In genomic region chr3:159675285-159675684, GRCh38 we compare ENCODE assay signal across 30 cellular contexts.
"Had no signal": no experiment of that assay in that cellular context is flagged by ENCODE, and none has a peak within 500 bp of the region (broad histone marks: within the 10 kb centered on the region; RNA-seq: fewer than 3 reads in every experiment).

No MANE protein-coding gene starts in this region.

- H3K9me3 ChIP-seq: adrenal gland, body of pancreas, esophagus squamous epithelium had no signal

- H3K36me3 Mint-ChIP-seq: activated CD4-positive, alpha-beta memory T cell treated with anti-CD3 and anti-CD28 coated beads for 36 hours; activated CD8-positive, alpha-beta memory T cell treated with anti-CD3 and anti-CD28 coated beads, Interleukin-2, amount 10 ng/mL, durations not matched to agents 7 days and 5 days; activated naive CD4-positive, alpha-beta T cell treated with anti-CD3 and anti-CD28 coated beads, Interleukin-2, amount 50 U/mL, for 24 hours; activated naive CD8-positive, alpha-beta T cell treated with anti-CD3 and anti-CD28 coated beads for 36 hours had no signal

- H3K27me3 Mint-ChIP-seq: activated CD4-positive, alpha-beta memory T cell treated with anti-CD3 and anti-CD28 coated beads for 36 hours; activated CD4-positive, alpha-beta T cell treated with anti-CD3 and anti-CD28 coated beads for 36 hours; activated CD4-positive, alpha-beta T cell treated with anti-CD3 and anti-CD28 coated beads, Interleukin-2, amount 10 ng/mL, durations not matched to agents 24 days and 14 days; activated CD8-positive, alpha-beta memory T cell treated with anti-CD3 and anti-CD28 coated beads, Interleukin-2, amount 10 ng/mL, durations not matched to agents 7 days and 5 days; activated naive CD8-positive, alpha-beta T cell treated with anti-CD3 and anti-CD28 coated beads, Interleukin-2, amount 50 U/mL, for 24 hours; central memory CD8-positive, alpha-beta T cell; effector memory CD8-positive, alpha-beta T cell had no signal

- H3K4me1 ChIP-seq: adrenal gland, body of pancreas, esophagus squamous epithelium had no signal

- H3K9me3 Mint-ChIP-seq: activated CD4-positive, alpha-beta memory T cell treated with anti-CD3 and anti-CD28 coated beads for 36 hours; activated CD4-positive, alpha-beta T cell treated with anti-CD3 and anti-CD28 coated beads, Interleukin-2, amount 10 ng/mL, durations not matched to agents 24 days and 14 days; activated naive CD4-positive, alpha-beta T cell treated with anti-CD3 and anti-CD28 coated beads, Interleukin-2, amount 50 U/mL, for 24 hours; activated naive CD8-positive, alpha-beta T cell treated with anti-CD3 and anti-CD28 coated beads for 36 hours; activated naive CD8-positive, alpha-beta T cell treated with anti-CD3 and anti-CD28 coated beads, Interleukin-2, amount 50 U/mL, for 24 hours; activated T-helper 1 cell treated with anti-CD3 and anti-CD28 coated beads, Interleukin-12 subunit alpha, Interleukin-12 subunit beta, Interleukin-2, Interleukin-4 antibody, amounts not matched to agents 30 ng/mL and 10 ng/mL and 1 ng/mL, durations not matched to agents 14 hours and 24 hours and 36 hours; activated T-helper 2 cell treated with anti-CD3 and anti-CD28 coated beads, Interferon-gamma antibody, Interleukin-2, Interleukin-4, amounts not matched to agents 10 μg/mL and 5 μg/mL and 100 μg/mL, durations not matched to agents 14 hours and 24 hours and 36 hours had no signal

- H3K36me3 ChIP-seq: adrenal gland, cardiac muscle cell, esophagus squamous epithelium had no signal

- H3K4me3 ChIP-seq: adrenal gland, body of pancreas, cardiac muscle cell, esophagus squamous epithelium had no signal

- DNase-seq: activated CD4-positive, alpha-beta memory T cell treated with anti-CD3 and anti-CD28 coated beads for 36 hours; activated CD4-positive, alpha-beta T cell treated with anti-CD3 and anti-CD28 coated beads for 36 hours; activated CD4-positive, alpha-beta T cell treated with anti-CD3 and anti-CD28 coated beads, Interleukin-2, amount 10 ng/mL, durations not matched to agents 24 days and 14 days; activated CD4-positive, CD25-positive, alpha-beta regulatory T cell; activated CD4-positive, CD25-positive, alpha-beta regulatory T cell treated with anti-CD3 and anti-CD28 coated beads, Interleukin-2, amount 50 U/mL, for 72 hours; activated CD8-positive, alpha-beta memory T cell treated with anti-CD3 and anti-CD28 coated beads, Interleukin-2, amount 10 ng/mL, durations not matched to agents 7 days and 5 days; activated CD8-positive, alpha-beta memory T cell treated with anti-CD3 and anti-CD28 coated beads, Interleukin-2, amount 50 U/mL, for 4 hours; activated CD8-positive, alpha-beta T cell treated with anti-CD3 and anti-CD28 coated beads, Interleukin-2, amount 10 ng/mL, durations not matched to agents 7 days and 5 days; activated effector memory CD4-positive, alpha-beta T cell treated with anti-CD3 and anti-CD28 coated beads, Interleukin-2, amount 50 U/mL, for 16 hours; activated naive CD4-positive, alpha-beta T cell treated with anti-CD3 and anti-CD28 coated beads for 36 hours; activated naive CD8-positive, alpha-beta T cell treated with anti-CD3 and anti-CD28 coated beads for 36 hours; activated naive CD8-positive, alpha-beta T cell treated with anti-CD3 and anti-CD28 coated beads, Interleukin-2, amount 50 U/mL, for 24 hours; activated T-cell treated with anti-CD3 and anti-CD28 coated beads, Interleukin-2, amount 50 U/mL, for 1 hour; activated T-cell treated with anti-CD3 and anti-CD28 coated beads, Interleukin-2, amount 50 U/mL, for 48 hours; adrenal gland; amygdala; aorta; body of pancreas; cortex of kidney; dermis blood vessel endothelial cell; effector CD4-positive, alpha-beta T cell; effector memory CD8-positive, alpha-beta T cell; esophagus squamous epithelium; T-helper 2 cell had no signal

- H3K27ac Mint-ChIP-seq: activated CD4-positive, alpha-beta memory T cell treated with anti-CD3 and anti-CD28 coated beads for 36 hours; activated CD4-positive, alpha-beta T cell treated with anti-CD3 and anti-CD28 coated beads for 36 hours; activated CD4-positive, alpha-beta T cell treated with anti-CD3 and anti-CD28 coated beads, Interleukin-2, amount 10 ng/mL, durations not matched to agents 24 days and 14 days; activated CD8-positive, alpha-beta memory T cell treated with anti-CD3 and anti-CD28 coated beads, Interleukin-2, amount 10 ng/mL, durations not matched to agents 7 days and 5 days; activated CD8-positive, alpha-beta T cell treated with anti-CD3 and anti-CD28 coated beads, Interleukin-2, amount 10 ng/mL, durations not matched to agents 7 days and 5 days; activated naive CD4-positive, alpha-beta T cell treated with anti-CD3 and anti-CD28 coated beads for 36 hours; activated naive CD4-positive, alpha-beta T cell treated with anti-CD3 and anti-CD28 coated beads, Interleukin-2, amount 50 U/mL, for 24 hours; activated naive CD8-positive, alpha-beta T cell treated with anti-CD3 and anti-CD28 coated beads for 36 hours; activated naive CD8-positive, alpha-beta T cell treated with anti-CD3 and anti-CD28 coated beads, Interleukin-2, amount 50 U/mL, for 24 hours; activated T-helper 1 cell treated with anti-CD3 and anti-CD28 coated beads, Interleukin-12 subunit alpha, Interleukin-12 subunit beta, Interleukin-2, Interleukin-4 antibody, amounts not matched to agents 30 ng/mL and 10 ng/mL and 1 ng/mL, durations not matched to agents 14 hours and 24 hours and 36 hours; activated T-helper 2 cell treated with anti-CD3 and anti-CD28 coated beads, Interferon-gamma antibody, Interleukin-2, Interleukin-4, amounts not matched to agents 10 μg/mL and 5 μg/mL and 100 μg/mL, durations not matched to agents 14 hours and 24 hours and 36 hours; effector memory CD8-positive, alpha-beta T cell had no signal

- H3K4me3 Mint-ChIP-seq: activated CD4-positive, alpha-beta memory T cell treated with anti-CD3 and anti-CD28 coated beads for 36 hours; activated CD4-positive, alpha-beta T cell treated with anti-CD3 and anti-CD28 coated beads for 36 hours; activated CD4-positive, alpha-beta T cell treated with anti-CD3 and anti-CD28 coated beads, Interleukin-2, amount 10 ng/mL, durations not matched to agents 24 days and 14 days; activated CD8-positive, alpha-beta memory T cell treated with anti-CD3 and anti-CD28 coated beads, Interleukin-2, amount 10 ng/mL, durations not matched to agents 7 days and 5 days; activated CD8-positive, alpha-beta T cell treated with anti-CD3 and anti-CD28 coated beads, Interleukin-2, amount 10 ng/mL, durations not matched to agents 7 days and 5 days; activated naive CD4-positive, alpha-beta T cell treated with anti-CD3 and anti-CD28 coated beads for 36 hours; activated naive CD4-positive, alpha-beta T cell treated with anti-CD3 and anti-CD28 coated beads, Interleukin-2, amount 50 U/mL, for 24 hours; activated naive CD8-positive, alpha-beta T cell treated with anti-CD3 and anti-CD28 coated beads for 36 hours; activated naive CD8-positive, alpha-beta T cell treated with anti-CD3 and anti-CD28 coated beads, Interleukin-2, amount 50 U/mL, for 24 hours; activated T-helper 1 cell treated with anti-CD3 and anti-CD28 coated beads, Interleukin-12 subunit alpha, Interleukin-12 subunit beta, Interleukin-2, Interleukin-4 antibody, amounts not matched to agents 30 ng/mL and 10 ng/mL and 1 ng/mL, durations not matched to agents 14 hours and 24 hours and 36 hours; central memory CD8-positive, alpha-beta T cell; effector memory CD8-positive, alpha-beta T cell had no signal

- H3K27ac ChIP-seq: adrenal gland, body of pancreas, cardiac muscle cell, epithelial cell of prostate, esophagus squamous epithelium had no signal

- H3K4me1 Mint-ChIP-seq: activated CD4-positive, alpha-beta T cell treated with anti-CD3 and anti-CD28 coated beads for 36 hours; activated CD4-positive, alpha-beta T cell treated with anti-CD3 and anti-CD28 coated beads, Interleukin-2, amount 10 ng/mL, durations not matched to agents 24 days and 14 days; activated CD8-positive, alpha-beta memory T cell treated with anti-CD3 and anti-CD28 coated beads, Interleukin-2, amount 10 ng/mL, durations not matched to agents 7 days and 5 days; activated naive CD4-positive, alpha-beta T cell treated with anti-CD3 and anti-CD28 coated beads, Interleukin-2, amount 50 U/mL, for 24 hours; activated naive CD8-positive, alpha-beta T cell treated with anti-CD3 and anti-CD28 coated beads for 36 hours; activated naive CD8-positive, alpha-beta T cell treated with anti-CD3 and anti-CD28 coated beads, Interleukin-2, amount 50 U/mL, for 24 hours; central memory CD8-positive, alpha-beta T cell had no signal

- H3K27me3 ChIP-seq: adrenal gland, body of pancreas, cardiac muscle cell, esophagus squamous epithelium had no signal
